In the genomic region with DNA sequence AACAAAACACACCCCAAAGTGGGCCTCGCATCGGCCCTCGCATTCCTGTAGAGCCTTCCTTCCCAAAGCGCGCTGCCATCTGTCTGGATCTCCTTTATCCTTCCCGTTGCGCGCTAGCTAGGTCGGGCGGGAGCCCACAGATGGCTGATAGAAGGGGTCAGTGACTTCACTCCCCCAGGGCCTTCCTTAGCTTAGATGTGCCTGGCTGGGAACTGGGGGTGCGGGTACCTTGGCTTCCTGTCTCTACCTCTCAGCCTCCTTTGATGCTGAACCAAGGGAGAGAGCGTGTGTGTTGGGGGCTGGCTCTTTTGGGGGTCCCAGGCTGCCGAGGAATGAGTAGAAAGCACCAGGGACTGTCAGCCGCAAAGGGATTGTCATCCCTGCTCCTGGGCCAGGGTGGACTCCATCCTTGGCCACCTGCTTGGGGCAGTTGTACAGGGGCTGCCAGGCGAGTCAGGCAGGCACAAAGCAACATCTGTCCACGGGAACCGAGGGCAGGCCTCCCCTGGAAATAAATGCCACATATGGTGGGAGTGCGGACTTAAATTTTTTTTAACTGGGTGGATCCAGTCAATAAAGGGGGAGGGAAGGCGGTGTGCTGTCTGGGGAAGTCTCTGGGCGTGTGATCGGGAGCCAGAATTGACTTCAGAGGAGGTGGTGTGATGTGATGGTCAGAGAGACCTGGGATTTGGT, we compare ENCODE assay signal across 8 cellular contexts. TPM values are rescaled to one million over a fixed set of nuclear protein-coding genes. Genes with fewer than 3 reads are reported as not detected.
A peak's percentile ranks its signal among the peaks of the same experiment; 100 is the strongest.
DNase-seq lines count a peak whose midpoint lies in the region; ATAC-seq and TF ChIP-seq lines count a peak whose summit lies in the region.

No MANE protein-coding gene starts in this region.

- no peaks in the 10 kb centered on the region for H3K27me3 Mint-ChIP-seq in mesothelial cell of epicardium (ENCODE audit: low read depth)

- TF ChIP-seq CTCF in BJ (IDR thresholded peaks at IDR 0.05; ENCODE audit: insufficient read depth, low read depth, low read length) (no peak), mammary epithelial cell (conservative IDR thresholded peaks at IDR 0.05 in 1 of 2, IDR thresholded peaks at IDR 0.05 in 1 of 2; ENCODE audit: extremely low read depth in 1 of 2, insufficient read depth in 1 of 2, low read depth in 1 of 2, low read length in 2 of 2) (no peak), mesothelial cell of epicardium (IDR thresholded peaks at IDR 0.05; ENCODE audit: unreplicated experiment) (no peak)

- dilution Hi-C loops in mammary epithelial cell (cut with HindIII; ENCODE audit: low sequenced_read_pairs), result no loop called here

- H2AFZ ChIP-seq in mammary epithelial cell (ENCODE audit: low read depth, low read length), result no peak overlapping the region

- peak overlapping the region; percentile 93 for H3K9ac ChIP-seq in mammary epithelial cell (ENCODE audit: insufficient read depth, low read length)

- peak overlapping the region; percentile 98 for H3K4me3 Mint-ChIP-seq in mesothelial cell of epicardium

- H3K4me2 ChIP-seq in mammary epithelial cell (ENCODE audit: insufficient read depth, low read depth, low read length), result peak overlapping the region; percentile 83

- in situ Hi-C loops in mammary epithelial cell (cut with MboI; ENCODE audit: low sequenced_read_pairs in 2 of 2), result loop anchor here in 1 of 2 donors (10.0 kb wide), 1 partner anchor 113 kb away; no protein-coding TSS in a partner anchor

- no peak for ATAC-seq in GM18867 (IDR thresholded peaks at IDR 0.05; ENCODE audit: unreplicated experiment)
- no peak for ATAC-seq in GM18873 (IDR thresholded peaks at IDR 0.05; ENCODE audit: low FRiP score, unreplicated experiment)

- peak overlapping the region; percentile 81 for H3K27ac ChIP-seq in mammary epithelial cell (ENCODE audit: insufficient read depth, low read depth, low read length)

- H3K36me3 Mint-ChIP-seq in mesothelial cell of epicardium, result peaks cover 4% of the 10 kb centered on the region

- peaks cover 52% of the 10 kb centered on the region for H3K4me1 Mint-ChIP-seq in mesothelial cell of epicardium

- peaks cover 62% of the 10 kb centered on the region for H3K79me2 ChIP-seq in mammary epithelial cell (ENCODE audit: insufficient read depth, low read length)

- intact Hi-C loops in mammary epithelial cell (cut with micrococcal nuclease), result loop anchor here (1.0 to 5.0 kb wide), 6 partner anchors 13 to 130 kb away; no protein-coding TSS in a partner anchor

- 12% methylated on average over 8 of the region's 21 CpGs for WGBS in mammary epithelial cell (ENCODE audit: low coverage, missing lambda C conversion rate)

- CTCF ChIA-PET in BJ (lab: Yijun Ruan, JAX) (interaction anchor here (1.2 to 2.2 kb wide), 3 partner anchors 12 to 121 kb away, joined by 3 to 9 read pairs (median 7); no protein-coding TSS in a partner anchor), mammary epithelial cell (lab: Charles Lee; ENCODE audit: low non-redundant PET) (no interaction called here)

- no peaks in the 10 kb centered on the region for H3K9me3 ChIP-seq in mammary epithelial cell (replicated peaks; ENCODE audit: insufficient read depth, low read length)

- POLR2A ChIA-PET in BJ (lab: Charles Lee), result no interaction called here

- H3K9me3 Mint-ChIP-seq in mesothelial cell of epicardium, result no peaks in the 10 kb centered on the region

- H3K4me3 ChIP-seq in BJ (ENCODE audit: low read depth, low read length) (peak overlapping the region; percentile 98), mammary epithelial cell (replicated peaks in 1 of 3; ENCODE audit: insufficient read depth in 1 of 3, low read depth in 2 of 3, low read length in 3 of 3) (peak overlapping the region; percentile 81 to 96 (median 91))

- DNase-seq in BJ (ENCODE audit: low read depth) (no peak), NCI-H2171 (lab: John Stamatoyannopoulos, UW) (peak; percentile 27), mammary epithelial cell (peak; percentile 53), mesothelial cell of epicardium (ENCODE audit: low spot score in 2 of 2, unreplicated experiment in 2 of 2) (peak in 1 of 2 experiments; percentile 53), globus pallidus (ENCODE audit: low spot score) (no peak), germinal center (ENCODE audit: low spot score) (no peak)

- H3K36me3 ChIP-seq in BJ (ENCODE audit: control insufficient read depth, insufficient read depth, low read length), result no peaks in the 10 kb centered on the region
- H3K36me3 ChIP-seq in mammary epithelial cell (ENCODE audit: insufficient read depth, low read length), result peaks cover 4% of the 10 kb centered on the region

- H3K27ac Mint-ChIP-seq in mesothelial cell of epicardium, result peak overlapping the region; percentile 95

- H3K4me1 ChIP-seq in mammary epithelial cell (ENCODE audit: insufficient read depth, low read length), result peaks cover 47% of the 10 kb centered on the region

- no TSS peak for BruUV-seq in mammary epithelial cell (replicated peaks; lab: Mats Ljungman, UMichigan)

- no peaks in the 10 kb centered on the region for H3K27me3 ChIP-seq in BJ (ENCODE audit: control insufficient read depth, insufficient read depth, low read length)
- H3K27me3 ChIP-seq in mammary epithelial cell (ENCODE audit: insufficient read depth, low read length), result no peaks in the 10 kb centered on the region

- H4K20me1 ChIP-seq in mammary epithelial cell (ENCODE audit: insufficient read depth, low read length), result no peaks in the 10 kb centered on the region

RNA-seq across cellular contexts. Expression of a gene that starts 1.9 kb away (rescaled TPM):
- 35.1 and 59.4 TPM in 2 replicates for polyA plus RNA-seq in BJ (2011; rRNA removed)
- polyA minus RNA-seq in BJ (2011; rRNA and poly(A)+ RNA removed), result 58.3 and 68.0 TPM in 2 replicates
- total RNA-seq in mammary epithelial cell, result 10 to 100 TPM in 1 of 2 donors, 1 to 10 TPM in 1; 8.7 to 41.0 TPM
- polyA plus RNA-seq in mammary epithelial cell, result 29.2 TPM
- polyA minus RNA-seq in mammary epithelial cell, result 60.6 TPM
- 89.9 to 96.2 TPM (median 90.7 TPM) in 3 replicates for total RNA-seq in mesothelial cell of epicardium

Comparison
In these comparisons a context has a peak if more than half of its experiments do, and no peak if none do; other contexts are left out.
1. DNase-seq: peak in NCI-H2171 (single experiment) and mammary epithelial cell (single experiment); none in BJ (single experiment), globus pallidus (single experiment) and germinal center (single experiment).